Comparison of ENCODE assay signal across 15 cellular contexts in genomic region chr2:128564131-128564530, GRCh38.
DNase-seq lines count a peak whose midpoint lies in the region; ATAC-seq and TF ChIP-seq lines count a peak whose summit lies in the region.
"Had no signal": no experiment of that assay in that cellular context is flagged by ENCODE, and none has a peak within 500 bp of the region (broad histone marks: within the 10 kb centered on the region; RNA-seq: fewer than 3 reads in every experiment).

No MANE protein-coding gene starts in this region.

- CTCF ChIA-PET in activated CD8-positive, alpha-beta memory T cell treated with anti-CD3 and anti-CD28 coated beads, Interleukin-2, amount 10 ng/mL, durations not matched to agents 7 days and 5 days (lab: Charles Lee), result no interaction called here

- peak overlapping the region in 1 of 2 experiments; percentile 61 for H2BK12ac ChIP-seq in mesenchymal stem cell (ENCODE audit: low read length in 2 of 2)

- H3K27ac ChIP-seq in mesenchymal stem cell (ENCODE audit: low read length, poor library complexity, severe bottlenecking), result no peak overlapping the region
- peak overlapping the region in 2 of 3 donors; percentile 23 to 39 for H3K27ac ChIP-seq in thyroid gland
- H3K27ac ChIP-seq in effector memory CD4-positive, alpha-beta T cell (ENCODE audit: insufficient read depth, low read length, poor library complexity, severe bottlenecking), result no peak overlapping the region
- H3K27ac ChIP-seq: 22Rv1; BLaER1 treated with 17β-estradiol and CSF1 and Interleukin-3, amounts not matched to agents 10 nM and 100 nM had no signal

- no peak overlapping the region for H3K4me2 ChIP-seq in mesenchymal stem cell (ENCODE audit: low read length, poor library complexity, severe bottlenecking)

- H3K36me3 Mint-ChIP-seq in activated CD8-positive, alpha-beta memory T cell treated with anti-CD3 and anti-CD28 coated beads, Interleukin-2, amount 10 ng/mL, durations not matched to agents 7 days and 5 days, result no peaks in the 10 kb centered on the region
- no peaks in the 10 kb centered on the region for H3K36me3 Mint-ChIP-seq in activated naive CD4-positive, alpha-beta T cell treated with anti-CD3 and anti-CD28 coated beads, Interleukin-2, amount 50 U/mL, for 72 hours
- H3K36me3 Mint-ChIP-seq: CD4-positive, CD25-positive, alpha-beta regulatory T cell; IgD-negative memory B cell had no signal

- TF ChIP-seq CTCF in thyroid gland (IDR thresholded peaks at IDR 0.05), result no peak

- H3K9ac ChIP-seq in mesenchymal stem cell (ENCODE audit: low read length), result no peak overlapping the region
- H3K9ac ChIP-seq: BLaER1 treated with 17β-estradiol and CSF1 and Interleukin-3, amounts not matched to agents 10 nM and 100 nM had no signal

- H3K79me1 ChIP-seq in mesenchymal stem cell (replicated peaks; ENCODE audit: low read length, poor library complexity, severe bottlenecking), result no peaks in the 10 kb centered on the region

- no peak overlapping the region for H3K27ac Mint-ChIP-seq in activated CD8-positive, alpha-beta memory T cell treated with anti-CD3 and anti-CD28 coated beads, Interleukin-2, amount 10 ng/mL, durations not matched to agents 7 days and 5 days
- no peak overlapping the region for H3K27ac Mint-ChIP-seq in activated naive CD4-positive, alpha-beta T cell treated with anti-CD3 and anti-CD28 coated beads, Interleukin-2, amount 50 U/mL, for 72 hours
- H3K27ac Mint-ChIP-seq: CD4-positive, CD25-positive, alpha-beta regulatory T cell; H9; IgD-negative memory B cell had no signal

- no peak overlapping the region for H2BK5ac ChIP-seq in mesenchymal stem cell (ENCODE audit: low read depth, low read length, poor library complexity, severe bottlenecking)

- H3K4me1 ChIP-seq in mesenchymal stem cell (ENCODE audit: control insufficient read depth, insufficient read depth, low read depth, low read length) (peaks cover 5% of the 10 kb centered on the region), thyroid gland (peaks cover 16 to 18% of the 10 kb centered on the region in 2 donors)
- no peaks in the 10 kb centered on the region for H3K4me1 ChIP-seq in effector memory CD4-positive, alpha-beta T cell (ENCODE audit: control insufficient read depth, insufficient read depth, low read length, poor library complexity, severe bottlenecking)

- H3K36me3 ChIP-seq in mesenchymal stem cell (ENCODE audit: control insufficient read depth in 1 of 2, insufficient read depth in 2 of 2, low read depth in 1 of 2, low read length in 2 of 2) (no peaks in the 10 kb centered on the region), thyroid gland (no peaks in the 10 kb centered on the region)
- no peaks in the 10 kb centered on the region for H3K36me3 ChIP-seq in effector memory CD4-positive, alpha-beta T cell (ENCODE audit: control insufficient read depth, insufficient read depth, low read length)
- H3K36me3 ChIP-seq: BLaER1 treated with 17β-estradiol and CSF1 and Interleukin-3, amounts not matched to agents 10 nM and 100 nM had no signal

- H2AFZ ChIP-seq in mesenchymal stem cell (ENCODE audit: low read depth, low read length), result no peak overlapping the region

- H3K9me3 Mint-ChIP-seq in activated CD8-positive, alpha-beta memory T cell treated with anti-CD3 and anti-CD28 coated beads, Interleukin-2, amount 10 ng/mL, durations not matched to agents 7 days and 5 days (ENCODE audit: low read depth), result no peaks in the 10 kb centered on the region
- H3K9me3 Mint-ChIP-seq in activated naive CD4-positive, alpha-beta T cell treated with anti-CD3 and anti-CD28 coated beads, Interleukin-2, amount 50 U/mL, for 72 hours, result no peaks in the 10 kb centered on the region
- H3K9me3 Mint-ChIP-seq: H9 had no signal

- H2AK5ac ChIP-seq in mesenchymal stem cell (ENCODE audit: low read length, severe bottlenecking), result no peak overlapping the region

- H4K91ac ChIP-seq in mesenchymal stem cell (ENCODE audit: low read length), result peak overlapping the region; percentile 53

- H3K23ac ChIP-seq in mesenchymal stem cell (ENCODE audit: low read length in 2 of 2), result no peak overlapping the region

- no peak overlapping the region for H3K4me3 Mint-ChIP-seq in activated CD8-positive, alpha-beta memory T cell treated with anti-CD3 and anti-CD28 coated beads, Interleukin-2, amount 10 ng/mL, durations not matched to agents 7 days and 5 days
- H3K4me3 Mint-ChIP-seq: CD4-positive, CD25-positive, alpha-beta regulatory T cell; H9; IgD-negative memory B cell had no signal

- TF ChIP-seq POLR2A in thyroid gland (IDR thresholded peaks at IDR 0.05), result no peak

- no peak overlapping the region for H4K8ac ChIP-seq in mesenchymal stem cell (ENCODE audit: low read length)

- H3K27me3 ChIP-seq in mesenchymal stem cell (ENCODE audit: control insufficient read depth in 1 of 2, insufficient read depth in 1 of 2, low read length in 2 of 2) (no peaks in the 10 kb centered on the region), thyroid gland (no peaks in the 10 kb centered on the region)
- no peaks in the 10 kb centered on the region for H3K27me3 ChIP-seq in effector memory CD4-positive, alpha-beta T cell (replicated peaks; ENCODE audit: control insufficient read depth, insufficient read depth, low read length, poor library complexity, severe bottlenecking)
- H3K27me3 ChIP-seq: BLaER1 treated with 17β-estradiol and CSF1 and Interleukin-3, amounts not matched to agents 10 nM and 100 nM had no signal

- no peak overlapping the region for H3K4me3 ChIP-seq in mesenchymal stem cell (ENCODE audit: insufficient read depth in 1 of 2, low read depth in 1 of 2, low read length in 2 of 2)
- no peak overlapping the region for H3K4me3 ChIP-seq in thyroid gland (replicated peaks in 1 of 3)
- H3K4me3 ChIP-seq in effector memory CD4-positive, alpha-beta T cell (ENCODE audit: insufficient read depth, low read depth, low read length, poor library complexity, severe bottlenecking), result no peak overlapping the region
- H3K4me3 ChIP-seq: BLaER1 treated with 17β-estradiol and CSF1 and Interleukin-3, amounts not matched to agents 10 nM and 100 nM had no signal

- DNase-seq in activated CD8-positive, alpha-beta memory T cell treated with anti-CD3 and anti-CD28 coated beads, Interleukin-2, amount 10 ng/mL, durations not matched to agents 7 days and 5 days, result peak; percentile 22
- DNase-seq in activated CD8-positive, alpha-beta memory T cell treated with anti-CD3 and anti-CD28 coated beads, Interleukin-2, amount 50 U/mL, for 4 hours, result no peak
- DNase-seq in mesenchymal stem cell (no peak), thyroid gland (peak in 1 of 2 donors; percentile 42)
- no peak for DNase-seq in effector memory CD4-positive, alpha-beta T cell
- no peak for DNase-seq in activated naive CD4-positive, alpha-beta T cell treated with anti-CD3 and anti-CD28 coated beads, Interleukin-2, amount 50 U/mL, for 72 hours (ENCODE audit: low spot score in 2 of 2)
- DNase-seq: AML-193; CD4-positive, CD25-positive, alpha-beta regulatory T cell; DMS53; GF-D8; H9 had no signal

- no peak overlapping the region for H2BK15ac ChIP-seq in mesenchymal stem cell (ENCODE audit: low read depth, poor library complexity, severe bottlenecking)

- no peak for ATAC-seq in activated CD8-positive, alpha-beta memory T cell treated with anti-CD3 and anti-CD28 coated beads, Interleukin-2, amount 10 ng/mL, durations not matched to agents 7 days and 5 days
- no peak for ATAC-seq in activated naive CD4-positive, alpha-beta T cell treated with anti-CD3 and anti-CD28 coated beads, Interleukin-2, amount 50 U/mL, for 72 hours
- ATAC-seq in GM18861 (IDR thresholded peaks at IDR 0.05; ENCODE audit: unreplicated experiment), result no peak

- intact Hi-C loops in thyroid gland (cut with DNase I), result no loop called here

- H2BK120ac ChIP-seq in mesenchymal stem cell (ENCODE audit: low read depth, low read length), result no peak overlapping the region

- no peaks in the 10 kb centered on the region for H3K4me1 Mint-ChIP-seq in activated CD8-positive, alpha-beta memory T cell treated with anti-CD3 and anti-CD28 coated beads, Interleukin-2, amount 10 ng/mL, durations not matched to agents 7 days and 5 days
- H3K4me1 Mint-ChIP-seq: CD4-positive, CD25-positive, alpha-beta regulatory T cell; IgD-negative memory B cell had no signal

- no peak overlapping the region for H3K14ac ChIP-seq in mesenchymal stem cell (ENCODE audit: low read length in 2 of 2)

- H3K18ac ChIP-seq in mesenchymal stem cell (ENCODE audit: low read depth in 1 of 2, low read length in 2 of 2), result no peak overlapping the region

- no peak overlapping the region for H3K4ac ChIP-seq in mesenchymal stem cell (ENCODE audit: low read depth in 1 of 2, low read length in 2 of 2)

- 95% methylated on average over 4 of the region's 4 CpGs for WGBS in mesenchymal stem cell
- WGBS in thyroid gland, 2 donors, result 39 to 46% methylated on average over 3 to 4 of the region's 4 CpGs

- H3K9me3 ChIP-seq in mesenchymal stem cell (ENCODE audit: control insufficient read depth, low read length) (no peaks in the 10 kb centered on the region), thyroid gland (no peaks in the 10 kb centered on the region)
- no peaks in the 10 kb centered on the region for H3K9me3 ChIP-seq in effector memory CD4-positive, alpha-beta T cell (ENCODE audit: control insufficient read depth, low read length)
- H3K9me3 ChIP-seq: BLaER1 treated with 17β-estradiol and CSF1 and Interleukin-3, amounts not matched to agents 10 nM and 100 nM had no signal

- peaks cover 5% of the 10 kb centered on the region for H3K27me3 Mint-ChIP-seq in activated CD8-positive, alpha-beta memory T cell treated with anti-CD3 and anti-CD28 coated beads, Interleukin-2, amount 10 ng/mL, durations not matched to agents 7 days and 5 days

Comparison
In these comparisons a context has a peak if more than half of its experiments do, and no peak if none do; other contexts are left out.
1. H3K27ac ChIP-seq: peak in thyroid gland (2 of 3); none in mesenchymal stem cell (single experiment) and effector memory CD4-positive, alpha-beta T cell (single experiment).